In the genomic region with DNA sequence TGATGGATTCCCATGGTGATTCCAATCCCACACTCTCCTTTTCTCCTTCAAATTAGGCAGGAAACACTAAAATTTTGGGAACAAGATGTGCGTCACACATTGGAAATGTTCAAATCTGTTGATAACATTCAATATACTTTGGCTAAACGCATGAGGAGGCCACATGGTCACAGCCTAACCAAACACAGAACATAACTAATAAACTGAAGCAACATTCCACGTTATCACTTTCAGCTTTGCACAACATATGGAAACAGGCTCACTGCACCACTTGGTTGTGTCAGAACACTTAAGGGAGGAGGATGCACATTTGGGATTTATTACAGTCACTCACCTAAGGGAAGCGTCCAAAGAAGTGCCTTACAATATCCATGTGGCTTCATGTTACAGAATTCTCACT, we compare ENCODE assay signal across 1 cellular context.
TF ChIP-seq lines count a peak whose summit lies in the region.

No MANE protein-coding gene starts in this region.

TF ChIP-seq in GM12878, 131 proteins besides CTCF, POLR2A, EP300 and RAD21:
- no peak for TF ChIP-seq TBL1XR1 (IDR thresholded peaks at IDR 0.05; ENCODE audit: low read depth, low read length)
- TF ChIP-seq, protein P1, sequence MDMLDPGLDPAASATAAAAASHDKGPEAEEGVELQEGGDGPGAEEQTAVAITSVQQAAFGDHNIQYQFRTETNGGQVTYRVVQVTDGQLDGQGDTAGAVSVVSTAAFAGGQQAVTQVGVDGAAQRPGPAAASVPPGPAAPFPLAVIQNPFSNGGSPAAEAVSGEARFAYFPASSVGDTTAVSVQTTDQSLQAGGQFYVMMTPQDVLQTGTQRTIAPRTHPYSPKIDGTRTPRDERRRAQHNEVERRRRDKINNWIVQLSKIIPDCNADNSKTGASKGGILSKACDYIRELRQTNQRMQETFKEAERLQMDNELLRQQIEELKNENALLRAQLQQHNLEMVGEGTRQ (IDR thresholded peaks at IDR 0.05; ENCODE audit: borderline replicate concordance, low read depth, low read length) = no peak
- TF ChIP-seq E2F4 (IDR thresholded peaks at IDR 0.05; ENCODE audit: low read depth, low read length) = no peak
- no peak for TF ChIP-seq CREM (IDR thresholded peaks at IDR 0.05; ENCODE audit: low read depth)
- no peak for TF ChIP-seq EZH2 (IDR thresholded peaks at IDR 0.05; ENCODE audit: borderline replicate concordance, control insufficient read depth, low read depth, low read length)
- no peak for TF ChIP-seq NFYA (IDR thresholded peaks at IDR 0.05; ENCODE audit: borderline replicate concordance, low read depth, low read length)
- TF ChIP-seq KAT2A (conservative IDR thresholded peaks at IDR 0.05; ENCODE audit: control insufficient read depth, low read depth, low read length) = no peak
- TF ChIP-seq ATF3 (IDR thresholded peaks at IDR 0.05; ENCODE audit: borderline replicate concordance, extremely low read depth, low read depth, low read length) = no peak
- TF ChIP-seq CHD1 (IDR thresholded peaks at IDR 0.05; ENCODE audit: low read depth, low read length) = no peak
- no peak for TF ChIP-seq E4F1 (IDR thresholded peaks at IDR 0.05; ENCODE audit: borderline replicate concordance, partially characterized antibody)
- TF ChIP-seq MYC (IDR thresholded peaks at IDR 0.05; ENCODE audit: insufficient read depth, insufficient read length, insufficient replicate concordance, low read length, severe bottlenecking) = no peak
- TF ChIP-seq, protein P2, sequence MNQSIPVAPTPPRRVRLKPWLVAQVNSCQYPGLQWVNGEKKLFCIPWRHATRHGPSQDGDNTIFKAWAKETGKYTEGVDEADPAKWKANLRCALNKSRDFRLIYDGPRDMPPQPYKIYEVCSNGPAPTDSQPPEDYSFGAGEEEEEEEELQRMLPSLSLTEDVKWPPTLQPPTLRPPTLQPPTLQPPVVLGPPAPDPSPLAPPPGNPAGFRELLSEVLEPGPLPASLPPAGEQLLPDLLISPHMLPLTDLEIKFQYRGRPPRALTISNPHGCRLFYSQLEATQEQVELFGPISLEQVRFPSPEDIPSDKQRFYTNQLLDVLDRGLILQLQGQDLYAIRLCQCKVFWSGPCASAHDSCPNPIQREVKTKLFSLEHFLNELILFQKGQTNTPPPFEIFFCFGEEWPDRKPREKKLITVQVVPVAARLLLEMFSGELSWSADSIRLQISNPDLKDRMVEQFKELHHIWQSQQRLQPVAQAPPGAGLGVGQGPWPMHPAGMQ (IDR thresholded peaks at IDR 0.05; ENCODE audit: borderline replicate concordance) = no peak
- TF ChIP-seq JUNB (IDR thresholded peaks at IDR 0.05) = no peak
- TF ChIP-seq, protein P3, sequence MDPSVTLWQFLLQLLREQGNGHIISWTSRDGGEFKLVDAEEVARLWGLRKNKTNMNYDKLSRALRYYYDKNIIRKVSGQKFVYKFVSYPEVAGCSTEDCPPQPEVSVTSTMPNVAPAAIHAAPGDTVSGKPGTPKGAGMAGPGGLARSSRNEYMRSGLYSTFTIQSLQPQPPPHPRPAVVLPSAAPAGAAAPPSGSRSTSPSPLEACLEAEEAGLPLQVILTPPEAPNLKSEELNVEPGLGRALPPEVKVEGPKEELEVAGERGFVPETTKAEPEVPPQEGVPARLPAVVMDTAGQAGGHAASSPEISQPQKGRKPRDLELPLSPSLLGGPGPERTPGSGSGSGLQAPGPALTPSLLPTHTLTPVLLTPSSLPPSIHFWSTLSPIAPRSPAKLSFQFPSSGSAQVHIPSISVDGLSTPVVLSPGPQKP (IDR thresholded peaks at IDR 0.05; ENCODE audit: low read depth, low read length) = no peak
- no peak for TF ChIP-seq MEF2B (IDR thresholded peaks at IDR 0.05; ENCODE audit: partially characterized antibody, poor library complexity, severe bottlenecking)
- no peak for TF ChIP-seq IRF4 (IDR thresholded peaks at IDR 0.05; ENCODE audit: low read depth, low read length)
- TF ChIP-seq ZNF622 (IDR thresholded peaks at IDR 0.05) = no peak
